In the genomic region with DNA sequence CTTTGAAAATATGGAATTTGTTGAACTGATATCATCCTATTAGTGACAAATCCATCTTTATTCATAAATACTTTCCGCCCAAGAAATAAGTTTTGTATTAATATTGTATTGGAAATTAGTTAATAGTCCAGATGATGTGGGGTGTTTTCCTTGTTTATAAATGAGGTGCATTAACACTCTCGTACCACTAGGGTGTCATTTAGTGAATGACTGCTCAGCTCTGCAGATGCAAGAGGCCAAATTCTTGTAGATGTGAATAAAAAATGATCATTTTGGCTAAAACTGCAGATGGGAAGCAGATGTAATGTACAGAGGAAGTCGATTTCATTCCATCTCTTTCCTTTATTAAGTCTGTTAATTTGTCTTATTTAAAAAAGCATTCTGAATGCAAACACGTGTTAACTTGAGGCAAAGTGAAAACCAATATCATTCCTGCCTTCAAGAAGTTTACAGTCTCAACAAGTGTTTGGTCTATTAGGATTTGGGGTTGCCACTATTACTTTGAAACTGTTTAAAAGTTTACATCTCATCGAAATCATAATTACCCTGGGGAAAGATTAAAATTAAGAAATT, we compare ENCODE assay signal across 1 cellular context.
TF ChIP-seq lines count a peak whose summit lies in the region.

No MANE protein-coding gene starts in this region.

TF ChIP-seq in H1, 55 proteins besides CTCF, POLR2A, EP300 and RAD21:
- TF ChIP-seq CHD7 (IDR thresholded peaks at IDR 0.05; ENCODE audit: insufficient replicate concordance, low read length): no peak
- no peak for TF ChIP-seq HDAC6 (IDR thresholded peaks at IDR 0.05; ENCODE audit: low read depth, low read length)
- TF ChIP-seq BRCA1 (IDR thresholded peaks at IDR 0.05; ENCODE audit: low read depth, low read length): no peak
- TF ChIP-seq TBP (IDR thresholded peaks at IDR 0.05; ENCODE audit: low read depth, low read length): no peak
- TF ChIP-seq CBX5 (IDR thresholded peaks at IDR 0.05; ENCODE audit: low read depth, low read length): no peak
- no peak for TF ChIP-seq JUN (IDR thresholded peaks at IDR 0.05; ENCODE audit: low read depth, low read length)
- no peak for TF ChIP-seq TCF12 (IDR thresholded peaks at IDR 0.05; ENCODE audit: low read depth, low read length)
- TF ChIP-seq TEAD4 (IDR thresholded peaks at IDR 0.05; ENCODE audit: low read depth, low read length): no peak
- no peak for TF ChIP-seq ATF2 (IDR thresholded peaks at IDR 0.05; ENCODE audit: low read length)
- no peak for TF ChIP-seq HDAC2 (IDR thresholded peaks at IDR 0.05; ENCODE audit: borderline replicate concordance in 1 of 2, low read depth in 2 of 2, low read length in 2 of 2)
- no peak for TF ChIP-seq CHD2 (IDR thresholded peaks at IDR 0.05; ENCODE audit: low read length)
- TF ChIP-seq EGR1 (IDR thresholded peaks at IDR 0.05; ENCODE audit: borderline replicate concordance, low read depth, low read length): no peak
- no peak for TF ChIP-seq NANOG (IDR thresholded peaks at IDR 0.05; ENCODE audit: insufficient read depth, low read depth, low read length, poor library complexity, severe bottlenecking)
- no peak for TF ChIP-seq SIRT6 (IDR thresholded peaks at IDR 0.05; ENCODE audit: low read length)
